Comparison of ENCODE assay signal across 8 cellular contexts in the genomic region with DNA sequence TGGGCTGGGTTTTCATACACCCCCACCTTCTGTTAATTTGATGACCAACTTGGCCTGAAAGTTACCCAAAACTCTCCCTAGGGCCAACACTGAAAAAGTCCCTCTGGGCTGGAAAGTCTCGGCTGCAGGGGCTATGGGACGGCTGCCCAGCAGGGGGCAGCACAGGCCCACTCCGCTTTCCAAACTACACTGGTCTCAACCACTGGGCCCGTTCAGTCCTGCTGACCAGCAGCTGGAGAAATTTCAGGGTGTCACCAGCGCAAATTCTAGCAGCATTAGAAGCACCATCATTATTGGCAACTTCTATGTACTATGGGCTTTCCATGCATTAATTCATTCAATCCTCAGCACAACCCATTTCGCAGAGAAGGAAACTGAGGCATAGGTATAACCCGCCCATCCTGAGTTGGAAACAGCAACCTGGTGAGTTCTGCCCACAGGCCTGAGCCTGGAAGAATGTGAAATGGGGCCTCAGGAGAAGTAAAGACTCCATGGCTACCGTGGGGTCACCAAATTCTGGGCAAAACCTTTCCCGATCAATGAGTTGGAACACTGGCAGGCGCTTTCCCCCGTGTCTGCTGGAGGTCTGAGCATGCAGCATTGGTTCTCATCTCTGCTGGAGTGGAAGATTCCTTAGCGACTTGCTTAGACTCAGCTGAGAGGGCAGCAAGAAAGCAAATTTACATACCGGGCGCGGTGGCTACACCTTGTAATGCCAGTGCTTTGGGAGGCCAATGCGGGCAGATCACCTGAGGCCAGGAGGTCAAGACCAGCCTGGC. TPM values are rescaled to one million over a fixed set of nuclear protein-coding genes. Genes with fewer than 3 reads are reported as not detected.
DNase-seq lines count a peak whose midpoint lies in the region; ATAC-seq and TF ChIP-seq lines count a peak whose summit lies in the region.

No MANE protein-coding gene starts in this region.

- intact Hi-C loops in vagina (cut with DNase I) = no loop called here

- no peak for TF ChIP-seq POLR2A in vagina (IDR thresholded peaks at IDR 0.05)

- H3K9me3 Mint-ChIP-seq in activated T-cell treated with anti-CD3 and anti-CD28 coated beads, Interleukin-2, amount 50 U/mL, for 24 hours = peaks cover 2% of the 10 kb centered on the region
- H3K9me3 Mint-ChIP-seq in osteocyte (ENCODE audit: unreplicated experiment) = no peaks in the 10 kb centered on the region

- TF ChIP-seq CTCF in DOHH2 (IDR thresholded peaks at IDR 0.05; ENCODE audit: low read depth, low read length, poor library complexity, severe bottlenecking) (peak; percentile 95), OCI-LY1 (IDR thresholded peaks at IDR 0.05; ENCODE audit: low read length) (peak; percentile 92), fibroblast of pulmonary artery (IDR thresholded peaks at IDR 0.05; ENCODE audit: low read length, missing control alignments) (peak; percentile 94), osteocyte (IDR thresholded peaks at IDR 0.05) (peak; percentile 73), vagina (IDR thresholded peaks at IDR 0.05) (peak; percentile 46 to 80 (median 59))

- peak; percentile 77 for DNase-seq in activated T-cell treated with anti-CD3 and anti-CD28 coated beads, Interleukin-2, amount 50 U/mL, for 24 hours
- DNase-seq in fibroblast of pulmonary artery (ENCODE audit: low read depth) (peak; percentile 65), osteocyte (ENCODE audit: extremely low spot score, unreplicated experiment) (no peak), vagina (ENCODE audit: extremely low spot score in 2 of 2) (peak in 1 of 2 donors; percentile 86)

- H4K20me1 ChIP-seq in DOHH2 (ENCODE audit: control insufficient read depth, insufficient read depth, low read depth, low read length) (no peaks in the 10 kb centered on the region), OCI-LY1 (ENCODE audit: insufficient read depth, low read length) (no peaks in the 10 kb centered on the region)

- peaks cover 19% of the 10 kb centered on the region for H3K4me1 Mint-ChIP-seq in activated T-cell treated with anti-CD3 and anti-CD28 coated beads, Interleukin-2, amount 50 U/mL, for 24 hours (ENCODE audit: low read depth)
- H3K4me1 Mint-ChIP-seq in osteocyte (ENCODE audit: unreplicated experiment) = no peaks in the 10 kb centered on the region

- H3K9me2 ChIP-seq in DOHH2 (replicated peaks; ENCODE audit: control insufficient read depth, low read length) (no peaks in the 10 kb centered on the region), OCI-LY1 (ENCODE audit: low read depth, low read length) (no peaks in the 10 kb centered on the region)

- 0 out of 2 replicates have a peak, but pooled peaks cover 3% of the 10 kb centered on the region for H3K79me2 ChIP-seq in DOHH2 (ENCODE audit: control insufficient read depth, low read length)
- no peaks in the 10 kb centered on the region for H3K79me2 ChIP-seq in OCI-LY1 (ENCODE audit: insufficient read depth, low read length)

- H3K36me3 ChIP-seq in DOHH2 (ENCODE audit: control insufficient read depth, low read length) = peaks cover 98% of the 10 kb centered on the region
- peaks cover 96% of the 10 kb centered on the region for H3K36me3 ChIP-seq in OCI-LY1 (ENCODE audit: insufficient read depth, low read length)
- peaks cover 0 to 75% of the 10 kb centered on the region in 2 donors for H3K36me3 ChIP-seq in vagina

- no peaks in the 10 kb centered on the region for H3K27me3 ChIP-seq in DOHH2 (ENCODE audit: control insufficient read depth, low read length)
- H3K27me3 ChIP-seq in OCI-LY1 (ENCODE audit: insufficient read depth, low read length) = no peaks in the 10 kb centered on the region
- no peaks in the 10 kb centered on the region for H3K27me3 ChIP-seq in vagina

- no peak overlapping the region for H3K4me2 ChIP-seq in DOHH2 (ENCODE audit: low read length)
- H3K4me2 ChIP-seq in OCI-LY1 (ENCODE audit: low read length) = no peak overlapping the region

- H3K36me3 Mint-ChIP-seq in activated T-cell treated with anti-CD3 and anti-CD28 coated beads, Interleukin-2, amount 50 U/mL, for 24 hours (ENCODE audit: low read depth) = peaks cover 96% of the 10 kb centered on the region
- H3K36me3 Mint-ChIP-seq in osteocyte (ENCODE audit: unreplicated experiment) = peaks cover 51% of the 10 kb centered on the region

- H3K27ac Mint-ChIP-seq in activated T-cell treated with anti-CD3 and anti-CD28 coated beads, Interleukin-2, amount 50 U/mL, for 24 hours = peak overlapping the region; percentile 81
- H3K27ac Mint-ChIP-seq in osteocyte (ENCODE audit: unreplicated experiment) = no peak overlapping the region

- ATAC-seq in GM21786 (IDR thresholded peaks at IDR 0.05; ENCODE audit: unreplicated experiment) (peak; percentile 68), HG03196 (IDR thresholded peaks at IDR 0.05; ENCODE audit: unreplicated experiment) (no peak)

- no peak overlapping the region for H3K9ac ChIP-seq in OCI-LY1 (ENCODE audit: low read length)

- H3K27me3 Mint-ChIP-seq in activated T-cell treated with anti-CD3 and anti-CD28 coated beads, Interleukin-2, amount 50 U/mL, for 24 hours = no peaks in the 10 kb centered on the region
- H3K27me3 Mint-ChIP-seq in osteocyte (ENCODE audit: unreplicated experiment) = no peaks in the 10 kb centered on the region

- H3F3A ChIP-seq in DOHH2 (ENCODE audit: control insufficient read depth, insufficient read depth) (peaks cover 22% of the 10 kb centered on the region), OCI-LY1 (ENCODE audit: insufficient read depth, low read length) (no peaks in the 10 kb centered on the region)

- no peaks in the 10 kb centered on the region for H3K4me1 ChIP-seq in DOHH2 (ENCODE audit: control insufficient read depth, low read length)
- H3K4me1 ChIP-seq in OCI-LY1 (ENCODE audit: insufficient read depth, low read length, severe bottlenecking) = no peaks in the 10 kb centered on the region
- no peaks in the 10 kb centered on the region for H3K4me1 ChIP-seq in vagina

- H3K4me3 Mint-ChIP-seq in activated T-cell treated with anti-CD3 and anti-CD28 coated beads, Interleukin-2, amount 50 U/mL, for 24 hours = no peak overlapping the region
- H3K4me3 Mint-ChIP-seq in osteocyte (ENCODE audit: unreplicated experiment) = no peak overlapping the region

- H3K27ac ChIP-seq in DOHH2 (ENCODE audit: low read depth, low read length) (no peak overlapping the region), OCI-LY1 (ENCODE audit: low read depth, low read length, poor library complexity, severe bottlenecking) (no peak overlapping the region), vagina (no peak overlapping the region)

- no peak overlapping the region for H3K4me3 ChIP-seq in DOHH2 (ENCODE audit: low read length)
- H3K4me3 ChIP-seq in OCI-LY1 (ENCODE audit: low read depth, low read length, poor library complexity, severe bottlenecking) = no peak overlapping the region
- H3K4me3 ChIP-seq in fibroblast of pulmonary artery (replicated peaks; ENCODE audit: low read depth, low read length) = no peak overlapping the region
- H3K4me3 ChIP-seq in vagina = no peak overlapping the region

- peaks cover 5% of the 10 kb centered on the region; the same call in 1 of the 2 replicates for H3K9me3 ChIP-seq in DOHH2 (ENCODE audit: control insufficient read depth, insufficient read depth, low read length)
- H3K9me3 ChIP-seq in OCI-LY1 (ENCODE audit: low read length) = 0 out of 2 replicates have a peak, but pooled peaks cover 3% of the 10 kb centered on the region
- no peaks in the 10 kb centered on the region for H3K9me3 ChIP-seq in vagina

- no peak overlapping the region for H2AFZ ChIP-seq in OCI-LY1 (ENCODE audit: low read length)

RNA-seq across cellular contexts. Expression of a gene that starts 9.7 kb away (rescaled TPM):
- total RNA-seq in osteocyte (not detected in 2 replicates), vagina (not detected)

RNA-seq across cellular contexts. Expression of a gene that starts 16.4 kb away (rescaled TPM):
- not detected in 2 replicates for total RNA-seq in osteocyte
- total RNA-seq in vagina = not detected

RNA-seq across cellular contexts. Expression of a gene that starts 48.5 kb away (rescaled TPM):
- total RNA-seq in osteocyte (36.0 and 37.0 TPM in 2 replicates), vagina (55.0 TPM)
